Comparison of ENCODE assay signal across 15 cellular contexts in genomic region chr17:44751331-44751730, GRCh38. TPM values are rescaled to one million over a fixed set of nuclear protein-coding genes. Genes with fewer than 3 reads are reported as not detected.
A peak's percentile ranks its signal among the peaks of the same experiment; 100 is the strongest.
DNase-seq lines count a peak whose midpoint lies in the region; ATAC-seq and TF ChIP-seq lines count a peak whose summit lies in the region.
"Had no signal": no experiment of that assay in that cellular context is flagged by ENCODE, and none has a peak within 500 bp of the region (broad histone marks: within the 10 kb centered on the region; RNA-seq: fewer than 3 reads in every experiment).

No MANE protein-coding gene starts in this region.

- H3K4me3 Mint-ChIP-seq in activated T-helper 17 cell treated with anti-CD3 and anti-CD28 coated beads, Interleukin-2, amount 50 U/mL, for 72 hours, result no peak overlapping the region
- H3K4me3 Mint-ChIP-seq in nephron progenitor cell, result no peak overlapping the region
- H3K4me3 Mint-ChIP-seq: B cell; CD4-positive, alpha-beta memory T cell; IgD-negative memory B cell had no signal

- ATAC-seq in Right ventricle myocardium inferior, result no peak
- ATAC-seq in heart left ventricle, result no peak
- no peak for ATAC-seq in activated T-helper 17 cell treated with anti-CD3 and anti-CD28 coated beads, Interleukin-2, amount 50 U/mL, for 72 hours (replicated peaks)
- no peak for ATAC-seq in GM18520 (IDR thresholded peaks at IDR 0.05; ENCODE audit: unreplicated experiment)
- ATAC-seq: HCT116 had no signal

- DNase-seq in Right ventricle myocardium inferior (ENCODE audit: missing footprints) (peak; percentile 53), heart left ventricle (no peak), nephron progenitor cell (no peak), dorsolateral prefrontal cortex (no peak), C1 segment of cervical spinal cord (lab: John Stamatoyannopoulos, UW) (no peak)
- DNase-seq: CD4-positive, alpha-beta memory T cell; DND-41; GDM1; GM23248 had no signal

- WGBS in heart left ventricle, 4 donors, result 82 to 88% (median 85%) methylated on average over 7 of the region's 7 CpGs

- intact Hi-C loops in Right ventricle myocardium inferior (cut with DNase I), result no loop called here
- intact Hi-C loops in heart left ventricle (cut with DNase I), result loop anchor here in 1 of 10 donors (10.0 kb wide), 1 partner anchor 57 kb away; no protein-coding TSS in a partner anchor
- intact Hi-C loops in dorsolateral prefrontal cortex (cut with DNase I), result no loop called here

- H3K27ac ChIP-seq in heart left ventricle, result no peak overlapping the region
- H3K27ac ChIP-seq in dorsolateral prefrontal cortex, result no peak overlapping the region
- H3K27ac ChIP-seq: C4-2B, GM23248 had no signal

- no peaks in the 10 kb centered on the region for H3K4me1 Mint-ChIP-seq in activated T-helper 17 cell treated with anti-CD3 and anti-CD28 coated beads, Interleukin-2, amount 50 U/mL, for 72 hours
- H3K4me1 Mint-ChIP-seq in nephron progenitor cell, result peaks cover 25% of the 10 kb centered on the region
- H3K4me1 Mint-ChIP-seq: B cell; CD4-positive, alpha-beta memory T cell; IgD-negative memory B cell had no signal

- H3K27ac Mint-ChIP-seq in activated T-helper 17 cell treated with anti-CD3 and anti-CD28 coated beads, Interleukin-2, amount 50 U/mL, for 72 hours, result peak overlapping the region; percentile 2
- peak overlapping the region; percentile 68 for H3K27ac Mint-ChIP-seq in nephron progenitor cell
- H3K27ac Mint-ChIP-seq: B cell, IgD-negative memory B cell had no signal

- H3K4me3 ChIP-seq in heart left ventricle (no peak overlapping the region), dorsolateral prefrontal cortex (no peak overlapping the region)
- H3K4me3 ChIP-seq: GM23248 had no signal

- H3K9me3 ChIP-seq in heart left ventricle, result no peaks in the 10 kb centered on the region

- TF ChIP-seq CTCF in heart left ventricle (IDR thresholded peaks at IDR 0.05) (no peak), nephron progenitor cell (IDR thresholded peaks at IDR 0.05) (no peak), dorsolateral prefrontal cortex (IDR thresholded peaks at IDR 0.05 in 54 of 56, conservative IDR thresholded peaks at IDR 0.05 in 2 of 56; ENCODE audit: low read depth in 1 of 56, partially characterized antibody in 56 of 56) (no peak)

- peaks cover 0 to 18% (median 2%) of the 10 kb centered on the region in 12 donors for H3K4me1 ChIP-seq in heart left ventricle

- no peaks in the 10 kb centered on the region for H3K36me3 Mint-ChIP-seq in activated T-helper 17 cell treated with anti-CD3 and anti-CD28 coated beads, Interleukin-2, amount 50 U/mL, for 72 hours (ENCODE audit: low read depth)
- H3K36me3 Mint-ChIP-seq in nephron progenitor cell (ENCODE audit: low read depth), result peaks cover 30% of the 10 kb centered on the region

- H3K27me3 Mint-ChIP-seq in activated T-helper 17 cell treated with anti-CD3 and anti-CD28 coated beads, Interleukin-2, amount 50 U/mL, for 72 hours, result peaks cover 3% of the 10 kb centered on the region
- peaks cover 11% of the 10 kb centered on the region for H3K27me3 Mint-ChIP-seq in nephron progenitor cell (ENCODE audit: low read depth, poor library complexity)
- H3K27me3 Mint-ChIP-seq: IgD-negative memory B cell had no signal

- no peaks in the 10 kb centered on the region for H3K27me3 ChIP-seq in heart left ventricle
- no peaks in the 10 kb centered on the region for H3K27me3 ChIP-seq in dorsolateral prefrontal cortex

- no peaks in the 10 kb centered on the region for H3K9me3 Mint-ChIP-seq in activated T-helper 17 cell treated with anti-CD3 and anti-CD28 coated beads, Interleukin-2, amount 50 U/mL, for 72 hours
- no peaks in the 10 kb centered on the region for H3K9me3 Mint-ChIP-seq in nephron progenitor cell
- H3K9me3 Mint-ChIP-seq: CD4-positive, alpha-beta memory T cell; IgD-negative memory B cell had no signal

- H3K36me3 ChIP-seq in heart left ventricle, result peaks cover 0 to 24% (median 0%) of the 10 kb centered on the region in 9 donors

- no peak for TF ChIP-seq POLR2A in heart left ventricle (IDR thresholded peaks at IDR 0.05)

RNA-seq across cellular contexts. Expression of gene ADAM11, which starts 7.5 kb away (rescaled TPM):
- total RNA-seq in Right ventricle myocardium inferior (20.0 TPM), heart left ventricle (10 to 100 TPM in 6 of 9 donors, 1 to 10 TPM in 3; 6.6 to 24.6 (median 12.6) TPM), dorsolateral prefrontal cortex (10 to 100 TPM; 22.2 to 97.2 (median 58.2) TPM)
- polyA plus RNA-seq in heart left ventricle, result 1 to 10 TPM; 1.8 to 9.3 TPM
- under 1 TPM; 0.13 to 0.74 TPM for total RNA-seq in activated T-helper 17 cell treated with anti-CD3 and anti-CD28 coated beads, Interleukin-2, amount 50 U/mL, for 72 hours
- polyA plus RNA-seq: IgD-negative memory B cell had no signal

RNA-seq across cellular contexts. Expression of gene DBF4B, which starts 42.9 kb away (rescaled TPM):
- 3.8 TPM for total RNA-seq in Right ventricle myocardium inferior
- 1 to 10 TPM; 1.4 to 5.3 (median 4.2) TPM for total RNA-seq in heart left ventricle
- 1 to 10 TPM; 3.4 to 3.8 TPM for polyA plus RNA-seq in heart left ventricle
- total RNA-seq in activated T-helper 17 cell treated with anti-CD3 and anti-CD28 coated beads, Interleukin-2, amount 50 U/mL, for 72 hours, result 10 to 100 TPM; 16.3 to 24.3 TPM
- total RNA-seq in dorsolateral prefrontal cortex, result 10 to 100 TPM; 11.7 to 42.8 (median 23.1) TPM

Comparison
In these comparisons a context has a peak if more than half of its experiments do, and no peak if none do; other contexts are left out.
1. RNA of gene ADAM11, which starts 7.5 kb away (total RNA-seq): 22.2 to 97.2 TPM in dorsolateral prefrontal cortex, 20.0 TPM in Right ventricle myocardium inferior (single experiment) and 6.6 to 24.6 TPM in heart left ventricle; 0.13 to 0.74 TPM in activated T-helper 17 cell treated with anti-CD3 and anti-CD28 coated beads, Interleukin-2, amount 50 U/mL, for 72 hours; every median in the first group is over 4 times any median in the second.